In the genomic region with DNA sequence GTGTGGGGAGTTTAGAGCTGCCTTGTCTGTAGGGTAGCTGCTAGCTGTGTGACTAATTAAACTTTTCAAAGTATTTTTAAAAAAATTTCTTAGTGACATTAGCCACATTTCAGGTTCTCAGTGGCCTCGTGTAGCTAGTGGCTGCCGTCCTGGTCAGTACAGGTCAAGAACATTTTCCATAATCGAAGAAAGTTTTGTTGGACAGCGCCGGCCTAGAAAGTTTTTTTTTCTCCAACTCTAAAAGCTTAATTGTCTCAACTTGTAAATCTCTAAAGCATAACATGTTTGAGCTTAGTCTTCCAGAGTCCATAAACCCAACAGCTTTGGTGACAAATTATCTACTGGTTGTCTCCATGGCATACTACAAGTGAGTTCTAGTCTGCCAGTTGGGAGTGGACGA, we compare ENCODE assay signal across 1 cellular context.
TF ChIP-seq lines count a peak whose summit lies in the region.

No MANE protein-coding gene starts in this region.

TF ChIP-seq in HepG2, 621 proteins besides CTCF, POLR2A, EP300 and RAD21:
- 0 out of 2 replicates have a peak, but pooled peaks have one; percentile 24 for TF ChIP-seq RBFOX2 (IDR thresholded peaks at IDR 0.05; ENCODE audit: low read depth, low read length)
- no peak for TF ChIP-seq FLYWCH1 (CRISPR knock-in tag; IDR thresholded peaks at IDR 0.05)
- no peak for TF ChIP-seq ZKSCAN1 (IDR thresholded peaks at IDR 0.05; ENCODE audit: low read length)
- TF ChIP-seq, protein P1, sequence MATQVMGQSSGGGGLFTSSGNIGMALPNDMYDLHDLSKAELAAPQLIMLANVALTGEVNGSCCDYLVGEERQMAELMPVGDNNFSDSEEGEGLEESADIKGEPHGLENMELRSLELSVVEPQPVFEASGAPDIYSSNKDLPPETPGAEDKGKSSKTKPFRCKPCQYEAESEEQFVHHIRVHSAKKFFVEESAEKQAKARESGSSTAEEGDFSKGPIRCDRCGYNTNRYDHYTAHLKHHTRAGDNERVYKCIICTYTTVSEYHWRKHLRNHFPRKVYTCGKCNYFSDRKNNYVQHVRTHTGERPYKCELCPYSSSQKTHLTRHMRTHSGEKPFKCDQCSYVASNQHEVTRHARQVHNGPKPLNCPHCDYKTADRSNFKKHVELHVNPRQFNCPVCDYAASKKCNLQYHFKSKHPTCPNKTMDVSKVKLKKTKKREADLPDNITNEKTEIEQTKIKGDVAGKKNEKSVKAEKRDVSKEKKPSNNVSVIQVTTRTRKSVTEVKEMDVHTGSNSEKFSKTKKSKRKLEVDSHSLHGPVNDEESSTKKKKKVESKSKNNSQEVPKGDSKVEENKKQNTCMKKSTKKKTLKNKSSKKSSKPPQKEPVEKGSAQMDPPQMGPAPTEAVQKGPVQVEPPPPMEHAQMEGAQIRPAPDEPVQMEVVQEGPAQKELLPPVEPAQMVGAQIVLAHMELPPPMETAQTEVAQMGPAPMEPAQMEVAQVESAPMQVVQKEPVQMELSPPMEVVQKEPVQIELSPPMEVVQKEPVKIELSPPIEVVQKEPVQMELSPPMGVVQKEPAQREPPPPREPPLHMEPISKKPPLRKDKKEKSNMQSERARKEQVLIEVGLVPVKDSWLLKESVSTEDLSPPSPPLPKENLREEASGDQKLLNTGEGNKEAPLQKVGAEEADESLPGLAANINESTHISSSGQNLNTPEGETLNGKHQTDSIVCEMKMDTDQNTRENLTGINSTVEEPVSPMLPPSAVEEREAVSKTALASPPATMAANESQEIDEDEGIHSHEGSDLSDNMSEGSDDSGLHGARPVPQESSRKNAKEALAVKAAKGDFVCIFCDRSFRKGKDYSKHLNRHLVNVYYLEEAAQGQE (IDR thresholded peaks at IDR 0.05; ENCODE audit: borderline replicate concordance in 1 of 2, low read depth in 1 of 2, low read length in 2 of 2) = peak in 1 of 2 experiments; percentile 74; a peak in 1 of 4 replicates
